ENCODE assay signal across 8 cellular contexts in genomic region chr2:42812899-42813479, GRCh38. TPM values are rescaled to one million over a fixed set of nuclear protein-coding genes. Genes with fewer than 3 reads are reported as not detected.
DNase-seq lines count a peak whose midpoint lies in the region; ATAC-seq, FAIRE-seq and TF ChIP-seq lines count a peak whose summit lies in the region.

No MANE protein-coding gene starts in this region.

- no peaks in the 10 kb centered on the region for H3K36me3 ChIP-seq in gastrocnemius medialis

- TF ChIP-seq CTCF in dorsolateral prefrontal cortex (IDR thresholded peaks at IDR 0.05 in 54 of 56, conservative IDR thresholded peaks at IDR 0.05 in 2 of 56; ENCODE audit: low read depth in 1 of 56, partially characterized antibody in 56 of 56) = peak in 52 of 56 donors; percentile 14 to 72 (median 57)
- peak; percentile 19 to 58 (median 32) for TF ChIP-seq CTCF in gastrocnemius medialis (IDR thresholded peaks at IDR 0.05 in 4 of 5, conservative IDR thresholded peaks at IDR 0.05 in 1 of 5)
- TF ChIP-seq CTCF in D721Med (IDR thresholded peaks at IDR 0.05; ENCODE audit: insufficient read depth, missing control alignments) = no peak

- intact Hi-C loops in dorsolateral prefrontal cortex (cut with DNase I) (loop anchor here (5.0 to 10.0 kb wide), 4 partner anchors 151 to 782 kb away; partner anchors contain the start of genes THADA (in 1 of the 2) and ZFP36L2 (in 1 of the 2)), gastrocnemius medialis (cut with DNase I; ENCODE audit: low total_unique reads) (no loop called here), left colon (cut with DNase I, micrococcal nuclease) (no loop called here)

- no peak for TF ChIP-seq POLR2A in gastrocnemius medialis (IDR thresholded peaks at IDR 0.05)

- peak; percentile 29 for DNase-seq in NCI-H510A treated with DMSO at 0.1 percent for 48 hours (lab: John Stamatoyannopoulos, UW)
- no peak for DNase-seq in NCI-H510A (lab: John Stamatoyannopoulos, UW)
- peak; percentile 74 for DNase-seq in OCI-M1 (lab: John Stamatoyannopoulos, UW)
- no peak for DNase-seq in dorsolateral prefrontal cortex
- DNase-seq in gastrocnemius medialis = no peak
- DNase-seq in D721Med (ENCODE audit: insufficient read length, low spot score) = no peak
- no peak for DNase-seq in DMS79 (lab: John Stamatoyannopoulos, UW)
- DNase-seq in left colon = no peak

- ATAC-seq in gastrocnemius medialis (no peak), left colon (no peak)

- FAIRE-seq in D721Med (lab: Jason Lieb, UNC) = no peak

- in situ Hi-C loops in gastrocnemius medialis (cut with MboI; ENCODE audit: low sequenced_read_pairs in 4 of 4) = loop anchor here in 1 of 4 donors (25.0 kb wide), 1 partner anchor 451 kb away; the partner anchor contains the start of gene COX7A2L

- no peaks in the 10 kb centered on the region for H3K27me3 ChIP-seq in dorsolateral prefrontal cortex
- H3K27me3 ChIP-seq in gastrocnemius medialis = no peaks in the 10 kb centered on the region

- H3K27ac ChIP-seq in dorsolateral prefrontal cortex = peak overlapping the region in 9 of 59 donors; percentile 1 to 52 (median 8)
- H3K27ac ChIP-seq in gastrocnemius medialis = peak overlapping the region in 1 of 4 donors; percentile 0

- H3K4me3 ChIP-seq in dorsolateral prefrontal cortex (no peak overlapping the region), gastrocnemius medialis (no peak overlapping the region)

- no peaks in the 10 kb centered on the region for H3K9me3 ChIP-seq in gastrocnemius medialis

- peaks cover 6 to 11% of the 10 kb centered on the region in 2 donors for H3K4me1 ChIP-seq in gastrocnemius medialis

RNA-seq across cellular contexts. Expression of gene HAAO, which starts 20.6 kb away (rescaled TPM):
- total RNA-seq in dorsolateral prefrontal cortex (1 to 10 TPM in 116 of 120 experiments, under 1 TPM in 4; 0.65 to 6.9 (median 2.5) TPM), gastrocnemius medialis (1 to 10 TPM in 3 of 4 donors, under 1 TPM in 1; 0.53 to 2.5 (median 2.1) TPM), left colon (10 to 100 TPM; 18.9 to 19.2 TPM)

RNA-seq across cellular contexts. Expression of gene OXER1, which starts 49.1 kb away (rescaled TPM):
- 1 to 10 TPM in 14 of 120 experiments, under 1 TPM in 81, not detected in 25; 0.21 to 1.7 (median 0.58) TPM for total RNA-seq in dorsolateral prefrontal cortex
- total RNA-seq in gastrocnemius medialis = under 1 TPM in 1 of 4 donors, not detected in 3; 0.56 TPM
- 1 to 10 TPM; 2.9 to 4.1 TPM for total RNA-seq in left colon

Comparison
In these comparisons a context has a peak if more than half of its experiments do, and no peak if none do; other contexts are left out.
1. DNase-seq: peak in NCI-H510A treated with DMSO at 0.1 percent for 48 hours (single experiment) and OCI-M1 (single experiment); none in NCI-H510A (single experiment), dorsolateral prefrontal cortex (0 of 10), gastrocnemius medialis (0 of 2), D721Med (single experiment), DMS79 (single experiment) and left colon (0 of 2).
2. intact Hi-C loops: an anchor here in dorsolateral prefrontal cortex (5.0 to 10.0 kb wide); none called in gastrocnemius medialis and left colon.